Comparison of ENCODE assay signal across 13 cellular contexts in the genomic region with DNA sequence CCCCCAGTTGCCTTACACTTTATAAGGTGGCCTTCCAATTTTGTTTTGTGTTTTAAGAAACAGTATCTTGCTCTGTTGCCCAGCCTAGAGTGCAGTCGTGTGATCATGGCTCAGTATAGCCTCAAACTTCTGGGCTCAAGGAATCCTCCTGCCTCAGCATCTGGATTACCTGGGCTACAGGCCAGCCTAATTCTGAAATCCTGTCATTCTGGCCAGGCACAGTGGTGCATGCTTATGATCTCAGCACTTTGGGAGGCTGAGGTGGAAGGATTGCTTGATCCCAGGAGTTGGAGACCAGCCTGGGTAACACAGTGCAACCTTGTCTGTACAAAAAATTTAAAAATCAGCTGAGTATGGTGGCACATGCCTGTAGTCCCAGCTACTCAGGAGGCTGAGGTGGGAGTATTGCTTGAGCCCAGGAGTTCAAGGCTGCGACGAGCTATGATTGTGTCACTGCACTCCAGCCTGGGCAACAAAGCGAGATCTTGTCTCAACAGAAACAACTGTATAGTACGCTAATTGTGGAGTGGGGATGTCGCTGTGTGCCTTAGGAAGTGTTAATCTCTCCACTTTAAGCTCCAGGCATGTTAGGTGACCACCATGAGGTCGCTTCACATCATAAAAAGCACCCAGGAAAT.
"Had no signal": no experiment of that assay in that cellular context is flagged by ENCODE, and none has a peak within 500 bp of the region (broad histone marks: within the 10 kb centered on the region; RNA-seq: fewer than 3 reads in every experiment).

No MANE protein-coding gene starts in this region.

- H3K4me3 ChIP-seq: gastrocnemius medialis, heart left ventricle, left lung, ovary, tibial nerve had no signal

- H3K27me3 ChIP-seq: gastrocnemius medialis, left lung, ovary, tibial nerve had no signal

- H3K9me3 ChIP-seq: gastrocnemius medialis, heart left ventricle, left lung, ovary, tibial nerve had no signal

- H3K27ac ChIP-seq: gastrocnemius medialis, heart left ventricle, ovary, tibial nerve had no signal

- H3K36me3 ChIP-seq: gastrocnemius medialis, heart left ventricle, left lung, ovary had no signal

- ATAC-seq: gastrocnemius medialis, heart left ventricle, SK-N-SH treated with all-trans-retinoic acid at 6 μM for 48 hours had no signal

- DNase-seq: activated CD4-positive, CD25-positive, alpha-beta regulatory T cell treated with anti-CD3 and anti-CD28 coated beads, Interleukin-2, amount 50 U/mL, for 72 hours; activated naive CD4-positive, alpha-beta T cell; activated naive CD8-positive, alpha-beta T cell treated with anti-CD3 and anti-CD28 coated beads, Interleukin-2, amount 10 ng/mL, durations not matched to agents 7 days and 5 days; erythroblast; gastrocnemius medialis; heart left ventricle; left lung; ovary; stimulated activated CD4-positive, alpha-beta T cell treated with anti-CD3 and anti-CD28 coated beads, Interleukin-2, amount 100 ng/mL, for 48 hours; stimulated activated naive CD4-positive, alpha-beta T cell; substantia nigra had no signal

- H3K4me1 ChIP-seq: gastrocnemius medialis, heart left ventricle, left lung, tibial nerve had no signal
